In the genomic region with DNA sequence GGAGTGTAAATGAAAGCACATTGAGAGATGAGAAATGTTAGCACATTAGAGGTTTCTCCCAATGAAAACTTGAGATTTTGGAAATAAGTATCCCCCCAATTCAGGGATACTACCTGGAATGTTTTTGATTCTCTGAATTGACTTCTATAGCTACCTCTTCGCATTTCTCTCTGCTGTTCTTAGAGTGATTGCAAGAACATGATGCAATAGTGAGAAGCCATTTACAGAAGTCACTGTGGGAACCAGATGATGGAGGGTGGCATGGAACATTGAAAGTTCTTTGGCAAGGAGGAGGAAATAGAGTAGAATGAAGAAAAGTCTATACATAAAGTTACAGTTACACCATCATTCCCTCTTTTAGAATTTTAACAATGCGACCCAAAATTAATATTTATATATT, we compare ENCODE assay signal across 23 cellular contexts.
"Had no signal": no experiment of that assay in that cellular context is flagged by ENCODE, and none has a peak within 500 bp of the region (broad histone marks: within the 10 kb centered on the region; RNA-seq: fewer than 3 reads in every experiment).

No MANE protein-coding gene starts in this region.

- H3K27ac Mint-ChIP-seq: naive B cell; nephron; stimulated activated naive B cell treated with anti-CD40 and anti-IgM and Interleukin-4, amounts not matched to agents 10 μg/mL and 1 μg/mL and 100 μg/mL, for 72 hours; stimulated activated naive CD8-positive, alpha-beta T cell treated with anti-CD3 and anti-CD28 coated beads, Interleukin-15, amount 100 ng/mL, for 72 hours had no signal

- H3K9me3 ChIP-seq: pancreas, testis, upper lobe of right lung, vagina had no signal

- FAIRE-seq: frontal cortex, pancreas had no signal

- H3K4me1 Mint-ChIP-seq: nephron; stimulated activated naive B cell treated with anti-CD40 and anti-IgM and Interleukin-4, amounts not matched to agents 10 μg/mL and 1 μg/mL and 100 μg/mL, for 72 hours; stimulated activated naive CD8-positive, alpha-beta T cell treated with anti-CD3 and anti-CD28 coated beads, Interleukin-15, amount 100 ng/mL, for 72 hours had no signal

- H3K4me3 ChIP-seq: dorsolateral prefrontal cortex, heart left ventricle, pancreas, psoas muscle, spleen, testis, tibial nerve, upper lobe of right lung, vagina had no signal

- H3K4me1 ChIP-seq: pancreas, psoas muscle, spleen, testis, tibial nerve, vagina had no signal

- H3K27ac ChIP-seq: dorsolateral prefrontal cortex, heart left ventricle, pancreas, psoas muscle, spleen, testis, tibial nerve, upper lobe of right lung, vagina had no signal

- H3K36me3 ChIP-seq: pancreas, spleen, tibial nerve, upper lobe of right lung, vagina had no signal

- H3K4me3 Mint-ChIP-seq: naive B cell; nephron; stimulated activated naive B cell treated with anti-CD40 and anti-IgM and Interleukin-4, amounts not matched to agents 10 μg/mL and 1 μg/mL and 100 μg/mL, for 72 hours; stimulated activated naive CD8-positive, alpha-beta T cell treated with anti-CD3 and anti-CD28 coated beads, Interleukin-15, amount 100 ng/mL, for 72 hours had no signal

- H3K27me3 ChIP-seq: heart left ventricle, spleen, testis, tibial nerve, upper lobe of right lung, vagina had no signal

- H3K36me3 Mint-ChIP-seq: stimulated activated naive B cell treated with anti-CD40 and anti-IgM and Interleukin-4, amounts not matched to agents 10 μg/mL and 1 μg/mL and 100 μg/mL, for 72 hours had no signal

- ATAC-seq: heart left ventricle; pancreas; psoas muscle; sciatic nerve; stimulated activated naive B cell treated with anti-CD40 and anti-IgM and Interleukin-4, amounts not matched to agents 10 μg/mL and 1 μg/mL and 100 μg/mL, for 72 hours; stimulated activated naive CD8-positive, alpha-beta T cell treated with anti-CD3 and anti-CD28 coated beads, Interleukin-15, amount 100 ng/mL, for 72 hours; upper lobe of right lung had no signal

- DNase-seq: dorsolateral prefrontal cortex; effector CD8-positive, alpha-beta T cell; heart left ventricle; hippocampal formation; mesendoderm; naive B cell; occipital lobe; pancreas; psoas muscle; retina; spleen; stimulated activated CD4-positive, alpha-beta T cell treated with anti-CD3 and anti-CD28 coated beads, Interleukin-15, amount 100 ng/mL, for 24 hours; stimulated activated CD4-positive, alpha-beta T cell treated with anti-CD3 and anti-CD28 coated beads, Interleukin-1b, Interleukin-23, amount 100 ng/mL, for 48 hours; stimulated activated CD4-positive, alpha-beta T cell treated with anti-CD3 and anti-CD28 coated beads, Interleukin-4, amount 100 ng/mL, for 24 hours; stimulated activated naive B cell treated with anti-CD40 and anti-IgM and Interleukin-4, amounts not matched to agents 10 μg/mL and 1 μg/mL and 100 μg/mL, for 72 hours; stimulated activated naive CD8-positive, alpha-beta T cell treated with anti-CD3 and anti-CD28 coated beads, Interleukin-15, amount 100 ng/mL, for 72 hours; testis; upper lobe of right lung had no signal
